Comparison of ENCODE assay signal across 8 cellular contexts in the genomic region with DNA sequence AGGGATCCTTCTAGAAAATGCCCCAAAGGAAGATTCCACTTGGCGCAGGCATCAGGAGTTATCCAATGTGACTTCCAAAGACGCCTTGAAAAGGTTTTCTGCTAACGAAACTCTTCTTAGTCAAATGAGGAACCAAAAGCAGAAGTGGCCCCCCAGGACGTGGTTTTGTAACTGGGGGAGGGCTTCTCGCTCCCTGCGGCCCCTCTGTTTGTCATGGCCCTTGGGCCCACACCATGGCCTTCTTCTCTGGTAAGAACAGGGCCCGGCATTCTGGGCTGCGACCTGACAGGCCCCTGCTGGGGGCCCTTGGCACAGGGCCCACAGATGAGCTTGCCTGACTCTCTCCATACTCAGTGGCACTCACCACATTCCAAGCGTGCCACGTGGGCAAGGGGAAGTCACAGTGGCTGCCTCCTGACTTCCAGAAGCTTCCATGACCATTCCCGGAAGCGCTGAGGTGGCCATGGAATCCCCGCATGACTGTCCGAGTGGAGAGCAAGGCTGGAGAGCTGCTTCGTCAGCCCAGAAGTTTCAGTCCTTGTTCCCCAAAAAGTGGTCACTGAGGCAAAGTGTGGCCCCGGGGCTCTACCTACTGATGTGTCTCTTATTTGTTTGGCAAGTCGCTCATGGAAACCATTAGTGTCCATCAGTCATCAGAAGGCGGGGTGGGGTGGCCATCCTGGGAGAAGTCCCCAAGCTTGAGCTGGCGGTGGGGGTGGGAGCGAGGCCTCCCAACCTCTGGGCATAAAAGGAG. TPM values are rescaled to one million over a fixed set of nuclear protein-coding genes. Genes with fewer than 3 reads are reported as not detected.
DNase-seq lines count a peak whose midpoint lies in the region; ATAC-seq and TF ChIP-seq lines count a peak whose summit lies in the region.

No MANE protein-coding gene starts in this region.

- no peak for TF ChIP-seq CTCF in GM10266 (IDR thresholded peaks at IDR 0.05; ENCODE audit: control insufficient read depth, insufficient read depth, low read depth, missing control alignments)
- TF ChIP-seq CTCF in mammary epithelial cell (conservative IDR thresholded peaks at IDR 0.05 in 1 of 2, IDR thresholded peaks at IDR 0.05 in 1 of 2; ENCODE audit: extremely low read depth in 1 of 2, insufficient read depth in 1 of 2, low read depth in 1 of 2, low read length in 2 of 2), result no peak
- TF ChIP-seq CTCF in mesothelial cell of epicardium (IDR thresholded peaks at IDR 0.05; ENCODE audit: unreplicated experiment), result no peak

- H3K4me1 Mint-ChIP-seq in mesothelial cell of epicardium, result peaks cover 42% of the 10 kb centered on the region

- 76% methylated on average over 19 of the region's 20 CpGs for WGBS in mammary epithelial cell (ENCODE audit: low coverage, missing lambda C conversion rate)

- H3K9me3 ChIP-seq in mammary epithelial cell (replicated peaks; ENCODE audit: insufficient read depth, low read length), result no peaks in the 10 kb centered on the region

- no peaks in the 10 kb centered on the region for H3K9me3 Mint-ChIP-seq in mesothelial cell of epicardium

- no peaks in the 10 kb centered on the region for H3K27me3 ChIP-seq in mammary epithelial cell (ENCODE audit: insufficient read depth, low read length)

- peak overlapping the region; percentile 72 for H3K4me3 Mint-ChIP-seq in mesothelial cell of epicardium

- no peaks in the 10 kb centered on the region for H4K20me1 ChIP-seq in mammary epithelial cell (ENCODE audit: insufficient read depth, low read length)

- peaks cover 37% of the 10 kb centered on the region for H3K79me2 ChIP-seq in mammary epithelial cell (ENCODE audit: insufficient read depth, low read length)

- ATAC-seq in GM21528 (IDR thresholded peaks at IDR 0.05; ENCODE audit: low FRiP score, unreplicated experiment), result peak; percentile 44

- no peak overlapping the region for H3K9ac ChIP-seq in mammary epithelial cell (ENCODE audit: insufficient read depth, low read length)

- H3K4me3 ChIP-seq in mammary epithelial cell (replicated peaks in 1 of 3; ENCODE audit: insufficient read depth in 1 of 3, low read depth in 2 of 3, low read length in 3 of 3), result no peak overlapping the region

- no peaks in the 10 kb centered on the region for H3K36me3 ChIP-seq in mammary epithelial cell (ENCODE audit: insufficient read depth, low read length)

- H3K36me3 Mint-ChIP-seq in mesothelial cell of epicardium, result peaks cover under 1% of the 10 kb centered on the region

- intact Hi-C loops in mammary epithelial cell (cut with micrococcal nuclease), result no loop called here

- H3K4me1 ChIP-seq in mammary epithelial cell (ENCODE audit: insufficient read depth, low read length), result peaks cover 44% of the 10 kb centered on the region

- peak overlapping the region; percentile 75 for H3K27ac Mint-ChIP-seq in mesothelial cell of epicardium

- no TSS peak for BruUV-seq in mammary epithelial cell (replicated peaks; lab: Mats Ljungman, UMichigan)

- dilution Hi-C loops in mammary epithelial cell (cut with HindIII; ENCODE audit: low sequenced_read_pairs), result loop anchor here (5.0 kb wide), 2 partner anchors 34 to 36 kb away; partner anchors contain the start of gene PRELID3B

- peak overlapping the region; percentile 87 for H3K4me2 ChIP-seq in mammary epithelial cell (ENCODE audit: insufficient read depth, low read depth, low read length)

- DNase-seq in GM10266 (ENCODE audit: extremely low spot score), result peak; percentile 91
- DNase-seq in Kasumi-1 (lab: John Stamatoyannopoulos, UW), result peak; percentile 85 to 89
- DNase-seq in mammary epithelial cell, result no peak
- no peak for DNase-seq in mesothelial cell of epicardium (ENCODE audit: low spot score in 2 of 2, unreplicated experiment in 2 of 2)
- DNase-seq in 8988T, result no peak
- no peak for DNase-seq in SHP77 treated with DMSO at 0.1 percent for 48 hours (lab: John Stamatoyannopoulos, UW)
- no peak for DNase-seq in stimulated activated CD4-positive, alpha-beta T cell treated with anti-CD3 and anti-CD28 coated beads, Interleukin-1b, Interleukin-23, amount 100 ng/mL, for 48 hours

- no peaks in the 10 kb centered on the region for H3K27me3 Mint-ChIP-seq in mesothelial cell of epicardium (ENCODE audit: low read depth)

- in situ Hi-C loops in mammary epithelial cell (cut with MboI; ENCODE audit: low sequenced_read_pairs in 2 of 2), result no loop called here

- peak overlapping the region; percentile 85 for H2AFZ ChIP-seq in mammary epithelial cell (ENCODE audit: low read depth, low read length)

- CTCF ChIA-PET in mammary epithelial cell (lab: Charles Lee; ENCODE audit: low non-redundant PET), result no interaction called here

- H3K27ac ChIP-seq in mammary epithelial cell (ENCODE audit: insufficient read depth, low read depth, low read length), result no peak overlapping the region

RNA-seq across cellular contexts. Expression of gene CTSZ, which starts 0.9 kb away (rescaled TPM):
- 100 to 1,000 TPM; 138 to 139 TPM for total RNA-seq in mammary epithelial cell
- 156 TPM for polyA plus RNA-seq in mammary epithelial cell
- 116 TPM for polyA minus RNA-seq in mammary epithelial cell
- total RNA-seq in mesothelial cell of epicardium, result 65.3 to 67.7 TPM (median 65.3 TPM) in 3 replicates

RNA-seq across cellular contexts. Expression of gene TUBB1, which starts 11.3 kb away (rescaled TPM):
- total RNA-seq in mammary epithelial cell (not detected), mesothelial cell of epicardium (not detected in 3 replicates)
- polyA plus RNA-seq in mammary epithelial cell, result 0.01 TPM
- polyA minus RNA-seq in mammary epithelial cell, result not detected

RNA-seq across cellular contexts. Expression of gene ATP5F1E, which starts 24.2 kb away (rescaled TPM):
- total RNA-seq in mammary epithelial cell (10 to 100 TPM; 13.7 to 75.4 TPM), mesothelial cell of epicardium (46.7 to 52.7 TPM (median 47.8 TPM) in 3 replicates)
- polyA plus RNA-seq in mammary epithelial cell, result 39.1 TPM
- 9.7 TPM for polyA minus RNA-seq in mammary epithelial cell

RNA-seq across cellular contexts. Expression of gene NELFCD, which starts 26.9 kb away (rescaled TPM):
- total RNA-seq in mammary epithelial cell (10 to 100 TPM; 37.8 to 69.7 TPM), mesothelial cell of epicardium (106 to 112 TPM (median 108 TPM) in 3 replicates)
- polyA plus RNA-seq in mammary epithelial cell, result 84.9 TPM
- polyA minus RNA-seq in mammary epithelial cell, result 143 TPM

RNA-seq across cellular contexts. Expression of gene PRELID3B, which starts 34.7 kb away (rescaled TPM):
- total RNA-seq in mammary epithelial cell, result 100 to 1,000 TPM in 1 of 2 donors, 10 to 100 TPM in 1; 81.2 to 103 TPM
- 49.5 TPM for polyA plus RNA-seq in mammary epithelial cell
- polyA minus RNA-seq in mammary epithelial cell, result 91.4 TPM
- 44.9 to 45.5 TPM (median 45.2 TPM) in 3 replicates for total RNA-seq in mesothelial cell of epicardium

Comparison
In these comparisons a context has a peak if more than half of its experiments do, and no peak if none do; other contexts are left out.
1. DNase-seq: peak in GM10266 (single experiment) and Kasumi-1 (2 of 2); none in mammary epithelial cell (single experiment), mesothelial cell of epicardium (0 of 2), 8988T (single experiment), SHP77 treated with DMSO at 0.1 percent for 48 hours (single experiment) and stimulated activated CD4-positive, alpha-beta T cell treated with anti-CD3 and anti-CD28 coated beads, Interleukin-1b, Interleukin-23, amount 100 ng/mL, for 48 hours (single experiment).